Comparison of ENCODE assay signal across 10 cellular contexts in genomic region chr17:74437702-74438101, GRCh38. TPM values are rescaled to one million over a fixed set of nuclear protein-coding genes. Genes with fewer than 3 reads are reported as not detected.
DNase-seq lines count a peak whose midpoint lies in the region; ATAC-seq, FAIRE-seq and TF ChIP-seq lines count a peak whose summit lies in the region.
"Had no signal": no experiment of that assay in that cellular context is flagged by ENCODE, and none has a peak within 500 bp of the region (broad histone marks: within the 10 kb centered on the region; RNA-seq: fewer than 3 reads in every experiment).

No MANE protein-coding gene starts in this region.

- no peak overlapping the region for H3K27ac ChIP-seq in A549

- peaks cover 18% of the 10 kb centered on the region for H3K4me1 ChIP-seq in A549

- TF ChIP-seq RAD21 in A549 (conservative IDR thresholded peaks at IDR 0.05 in 1 of 2, IDR thresholded peaks at IDR 0.05 in 1 of 2) = peak in 1 of 2 experiments; percentile 52; a peak in 2 of 5 replicates

- H3K4me2 ChIP-seq in A549 = no peak overlapping the region

- no peak overlapping the region for H3K4me3 Mint-ChIP-seq in activated CD4-positive, alpha-beta T cell treated with anti-CD3 and anti-CD28 coated beads, Interleukin-2, amount 10 ng/mL, durations not matched to agents 7 days and 5 days
- H3K4me3 Mint-ChIP-seq: T-cell had no signal

- CTCF ChIA-PET in A549 (lab: Yijun Ruan, JAX) = interaction anchor here (0.6 to 6.6 kb wide), 14 partner anchors 9 to 168 kb away, joined by 3 to 85 read pairs (median 4); partner anchors contain the start of gene BTBD17
- CTCF ChIA-PET in activated CD4-positive, alpha-beta T cell treated with anti-CD3 and anti-CD28 coated beads, Interleukin-2, amount 10 ng/mL, durations not matched to agents 7 days and 5 days (lab: Charles Lee) = interaction anchor here (0.6 to 1.5 kb wide), 5 partner anchors 12 to 75 kb away, joined by 3 to 4 read pairs (median 3); no protein-coding TSS in a partner anchor

- peak; percentile 50 for TF ChIP-seq CTCF in A549 (IDR thresholded peaks at IDR 0.05)
- TF ChIP-seq CTCF in GM12872 (IDR thresholded peaks at IDR 0.05; ENCODE audit: insufficient read depth, low read depth, low read length) = peak; percentile 81

- peaks cover 13% of the 10 kb centered on the region for H3K9me3 Mint-ChIP-seq in activated CD4-positive, alpha-beta T cell treated with anti-CD3 and anti-CD28 coated beads, Interleukin-2, amount 10 ng/mL, durations not matched to agents 7 days and 5 days

- peaks cover 36% of the 10 kb centered on the region for H3K27me3 Mint-ChIP-seq in activated CD4-positive, alpha-beta T cell treated with anti-CD3 and anti-CD28 coated beads, Interleukin-2, amount 10 ng/mL, durations not matched to agents 7 days and 5 days

- POLR2A ChIA-PET in A549 (lab: Yijun Ruan, JAX) = interaction anchor here (0.6 kb wide), 1 partner anchor 639 kb away, joined by 4 read pairs; no protein-coding TSS in a partner anchor
- POLR2A ChIA-PET in activated CD4-positive, alpha-beta T cell treated with anti-CD3 and anti-CD28 coated beads, Interleukin-2, amount 10 ng/mL, durations not matched to agents 7 days and 5 days (lab: Charles Lee) = no interaction called here

- ATAC-seq in A549 = no peak
- no peak for ATAC-seq in GM18909 (IDR thresholded peaks at IDR 0.05; ENCODE audit: poor library complexity, unreplicated experiment)
- ATAC-seq in HG02885 (IDR thresholded peaks at IDR 0.05; ENCODE audit: poor library complexity, unreplicated experiment) = no peak
- ATAC-seq: T-cell had no signal

- no peaks in the 10 kb centered on the region for H3K36me3 Mint-ChIP-seq in activated CD4-positive, alpha-beta T cell treated with anti-CD3 and anti-CD28 coated beads, Interleukin-2, amount 10 ng/mL, durations not matched to agents 7 days and 5 days (ENCODE audit: low read depth)
- H3K36me3 Mint-ChIP-seq: T-cell had no signal

- peaks cover 31% of the 10 kb centered on the region for H3K9me3 ChIP-seq in A549

- peaks cover 2% of the 10 kb centered on the region for H3K4me1 Mint-ChIP-seq in activated CD4-positive, alpha-beta T cell treated with anti-CD3 and anti-CD28 coated beads, Interleukin-2, amount 10 ng/mL, durations not matched to agents 7 days and 5 days

- in situ Hi-C loops in SK-MEL-5 (cut with HindIII; ENCODE audit: low pct_unique_long_range_greater_than_20kb, low sequenced_read_pairs) = no loop called here

- TF ChIP-seq POLR2A in A549 (IDR thresholded peaks at IDR 0.05; ENCODE audit: low read length) = no peak

- TF ChIP-seq EP300 in A549 (IDR thresholded peaks at IDR 0.05) = no peak

- DNase-seq in A549 (ENCODE audit: low read depth in 1 of 2, low spot score in 1 of 2) = peak in 1 of 2 experiments; percentile 43
- peak; percentile 57 for DNase-seq in SK-MEL-5 (ENCODE audit: low read depth, low spot score)
- DNase-seq in iPS-NIHi11 (ENCODE audit: low spot score) = peak; percentile 57
- DNase-seq in NCI-H526 treated with DMSO at 0.1 percent for 48 hours (lab: John Stamatoyannopoulos, UW) = no peak
- no peak for DNase-seq in activated CD4-positive, alpha-beta T cell treated with anti-CD3 and anti-CD28 coated beads, Interleukin-2, amount 10 ng/mL, durations not matched to agents 7 days and 5 days
- DNase-seq: mesenchymal stem cell, T-cell had no signal

- H3K27ac Mint-ChIP-seq in activated CD4-positive, alpha-beta T cell treated with anti-CD3 and anti-CD28 coated beads, Interleukin-2, amount 10 ng/mL, durations not matched to agents 7 days and 5 days = no peak overlapping the region
- H3K27ac Mint-ChIP-seq: T-cell had no signal

- no peak for FAIRE-seq in A549 (lab: Jason Lieb, UNC)

- no peak overlapping the region for H3K4me3 ChIP-seq in A549

- 65% methylated on average over 3 of the region's 3 CpGs for WGBS in A549 (ENCODE audit: missing lambda C conversion rate)

TF ChIP-seq in A549, 52 proteins besides CTCF, POLR2A, EP300 and RAD21:
- TF ChIP-seq HOXB13 (CRISPR knock-in tag; IDR thresholded peaks at IDR 0.05; ENCODE audit: low read depth) (no peak), RFX5 (IDR thresholded peaks at IDR 0.05) (no peak), HOXA7 (CRISPR knock-in tag; IDR thresholded peaks at IDR 0.05) (no peak), CBX8 (IDR thresholded peaks at IDR 0.05) (no peak), TP53 (CRISPR knock-in tag; IDR thresholded peaks at IDR 0.05) (no peak), RARB (CRISPR knock-in tag; IDR thresholded peaks at IDR 0.05) (no peak), MAX (IDR thresholded peaks at IDR 0.05) (no peak), CHD4 (IDR thresholded peaks at IDR 0.05; ENCODE audit: borderline replicate concordance) (no peak), NR3C1 (IDR thresholded peaks at IDR 0.05) (no peak), BHLHE40 (IDR thresholded peaks at IDR 0.05; ENCODE audit: low read depth, low read length) (no peak), POLR2AphosphoS2 (conservative IDR thresholded peaks at IDR 0.05; ENCODE audit: low read length) (no peak), MAFK (IDR thresholded peaks at IDR 0.05; ENCODE audit: partially characterized antibody) (no peak), KDM5A (IDR thresholded peaks at IDR 0.05) (no peak), EHF (CRISPR knock-in tag; IDR thresholded peaks at IDR 0.05) (no peak), NFE2L2 (conservative IDR thresholded peaks at IDR 0.05; ENCODE audit: low read length) (no peak)
- TF ChIP-seq, protein P1, sequence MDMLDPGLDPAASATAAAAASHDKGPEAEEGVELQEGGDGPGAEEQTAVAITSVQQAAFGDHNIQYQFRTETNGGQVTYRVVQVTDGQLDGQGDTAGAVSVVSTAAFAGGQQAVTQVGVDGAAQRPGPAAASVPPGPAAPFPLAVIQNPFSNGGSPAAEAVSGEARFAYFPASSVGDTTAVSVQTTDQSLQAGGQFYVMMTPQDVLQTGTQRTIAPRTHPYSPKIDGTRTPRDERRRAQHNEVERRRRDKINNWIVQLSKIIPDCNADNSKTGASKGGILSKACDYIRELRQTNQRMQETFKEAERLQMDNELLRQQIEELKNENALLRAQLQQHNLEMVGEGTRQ (IDR thresholded peaks at IDR 0.05) = no peak
- TF ChIP-seq, protein P2, sequence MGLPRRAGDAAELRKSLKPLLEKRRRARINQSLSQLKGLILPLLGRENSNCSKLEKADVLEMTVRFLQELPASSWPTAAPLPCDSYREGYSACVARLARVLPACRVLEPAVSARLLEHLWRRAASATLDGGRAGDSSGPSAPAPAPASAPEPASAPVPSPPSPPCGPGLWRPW (IDR thresholded peaks at IDR 0.05) = no peak
- TF ChIP-seq, protein P3, sequence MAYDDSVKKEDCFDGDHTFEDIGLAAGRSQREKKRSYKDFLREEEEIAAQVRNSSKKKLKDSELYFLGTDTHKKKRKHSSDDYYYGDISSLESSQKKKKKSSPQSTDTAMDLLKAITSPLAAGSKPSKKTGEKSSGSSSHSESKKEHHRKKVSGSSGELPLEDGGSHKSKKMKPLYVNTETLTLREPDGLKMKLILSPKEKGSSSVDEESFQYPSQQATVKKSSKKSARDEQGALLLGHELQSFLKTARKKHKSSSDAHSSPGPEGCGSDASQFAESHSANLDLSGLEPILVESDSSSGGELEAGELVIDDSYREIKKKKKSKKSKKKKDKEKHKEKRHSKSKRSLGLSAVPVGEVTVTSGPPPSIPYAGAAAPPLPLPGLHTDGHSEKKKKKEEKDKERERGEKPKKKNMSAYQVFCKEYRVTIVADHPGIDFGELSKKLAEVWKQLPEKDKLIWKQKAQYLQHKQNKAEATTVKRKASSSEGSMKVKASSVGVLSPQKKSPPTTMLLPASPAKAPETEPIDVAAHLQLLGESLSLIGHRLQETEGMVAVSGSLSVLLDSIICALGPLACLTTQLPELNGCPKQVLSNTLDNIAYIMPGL (CRISPR knock-in tag; IDR thresholded peaks at IDR 0.05; ENCODE audit: borderline replicate concordance) = no peak

RNA-seq across cellular contexts. Expression of gene GPRC5C, which starts 5.8 kb away (rescaled TPM):
- polyA plus RNA-seq in A549 (2011; rRNA removed) = 36.5 and 44.2 TPM in 2 replicates
- polyA plus RNA-seq in A549 (2012; cell fraction: cytosol; rRNA removed) = 49.3 and 76.1 TPM in 2 replicates
- 79.6 and 118 TPM in 2 replicates for polyA plus RNA-seq in A549 (2012; cell fraction: nucleus; rRNA removed)
- polyA plus RNA-seq in A549 (2017; fragmentation: RNase III; extraction: RNeasy Plus Mini Kit Qiagen cat#74134 plus additional on column Dnase treatment) = 42.4 to 49.2 TPM (median 44.0 TPM) in 3 replicates
- 47.8 and 50.9 TPM in 2 replicates for polyA minus RNA-seq in A549 (2011; rRNA and poly(A)+ RNA removed)
- 0.45 TPM in 1 of 2 replicates, not detected in the other for total RNA-seq in SK-MEL-5 (2014; rRNA removed; shearing (Covaris generic))
- polyA plus RNA-seq in SK-MEL-5 (2015; cell fraction: cytosol; rRNA removed) = 0.44 and 0.94 TPM in 2 replicates
- 0.22 TPM in 1 of 2 replicates, not detected in the other for polyA plus RNA-seq in SK-MEL-5 (2015; cell fraction: nucleus; rRNA removed)
- not detected for total RNA-seq in activated CD4-positive, alpha-beta T cell treated with anti-CD3 and anti-CD28 coated beads, Interleukin-2, amount 10 ng/mL, durations not matched to agents 7 days and 5 days

RNA-seq across cellular contexts. Expression of gene CD300A, which starts 28.7 kb away (rescaled TPM):
- polyA plus RNA-seq in A549 (2011; rRNA removed) (not detected in 2 replicates), A549 (2017; fragmentation: RNase III; extraction: RNeasy Plus Mini Kit Qiagen cat#74134 plus additional on column Dnase treatment) (not detected in 3 replicates)
- polyA plus RNA-seq in A549 (2012; cell fraction: cytosol; rRNA removed) = not detected in 2 replicates
- polyA plus RNA-seq in A549 (2012; cell fraction: nucleus; rRNA removed) = 0.04 TPM in 1 of 2 replicates, not detected in the other
- polyA minus RNA-seq in A549 (2011; rRNA and poly(A)+ RNA removed) = not detected in 2 replicates
- not detected in 2 replicates for total RNA-seq in SK-MEL-5 (2014; rRNA removed; shearing (Covaris generic))
- not detected in 2 replicates for polyA plus RNA-seq in SK-MEL-5 (2015; cell fraction: cytosol; rRNA removed)
- not detected in 2 replicates for polyA plus RNA-seq in SK-MEL-5 (2015; cell fraction: nucleus; rRNA removed)
- 1 to 10 TPM; 6.7 to 6.8 TPM for total RNA-seq in activated CD4-positive, alpha-beta T cell treated with anti-CD3 and anti-CD28 coated beads, Interleukin-2, amount 10 ng/mL, durations not matched to agents 7 days and 5 days

Comparison
In these comparisons a context has a peak if more than half of its experiments do, and no peak if none do; other contexts are left out.
1. DNase-seq: peak in SK-MEL-5 (single experiment) and iPS-NIHi11 (single experiment); none in NCI-H526 treated with DMSO at 0.1 percent for 48 hours (single experiment) and activated CD4-positive, alpha-beta T cell treated with anti-CD3 and anti-CD28 coated beads, Interleukin-2, amount 10 ng/mL, durations not matched to agents 7 days and 5 days (single experiment).